ENCODE assay signal across 10 cellular contexts in the genomic region with DNA sequence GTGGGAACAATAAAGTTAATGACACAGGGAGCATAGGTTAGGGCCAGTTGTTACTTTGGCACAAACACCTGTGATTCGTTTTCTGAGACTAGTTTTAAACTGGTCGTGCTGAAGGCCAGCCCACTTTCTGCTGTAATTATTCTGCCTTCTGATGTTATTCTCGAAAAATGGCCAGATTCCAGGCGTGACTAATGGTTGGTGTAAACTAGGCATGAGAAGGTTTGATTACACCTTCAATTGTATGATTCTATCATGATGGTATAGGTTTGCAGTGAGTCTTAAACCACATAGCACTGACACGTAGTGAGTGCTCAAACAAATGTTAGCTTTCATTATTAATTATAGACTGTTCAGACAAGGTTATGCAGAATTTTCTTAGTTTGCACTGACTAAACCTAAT. TPM values are rescaled to one million over a fixed set of nuclear protein-coding genes. Genes with fewer than 3 reads are reported as not detected.
DNase-seq lines count a peak whose midpoint lies in the region; ATAC-seq, FAIRE-seq and TF ChIP-seq lines count a peak whose summit lies in the region.
"Had no signal": no experiment of that assay in that cellular context is flagged by ENCODE, and none has a peak within 500 bp of the region (broad histone marks: within the 10 kb centered on the region; RNA-seq: fewer than 3 reads in every experiment).

No MANE protein-coding gene starts in this region.

- H3K27ac ChIP-seq in keratinocyte (ENCODE audit: control insufficient read depth, insufficient read depth, low read length) = peak overlapping the region; percentile 61

- H3K79me2 ChIP-seq in keratinocyte (ENCODE audit: control insufficient read depth, insufficient read depth, low read length) = peaks cover 5% of the 10 kb centered on the region

- H3K4me3 ChIP-seq in MG63 (no peak overlapping the region), astrocyte of the cerebellum (ENCODE audit: low read depth, low read length) (no peak overlapping the region), keratinocyte (ENCODE audit: control insufficient read depth in 2 of 3, extremely low read depth in 1 of 3, insufficient read depth in 2 of 3, low read depth in 1 of 3, low read length in 3 of 3) (no peak overlapping the region)

- no peak for TF ChIP-seq CTCF in astrocyte of the cerebellum (IDR thresholded peaks at IDR 0.05; ENCODE audit: low read depth, low read length, missing control alignments)
- no peak for TF ChIP-seq CTCF in keratinocyte (optimal IDR thresholded peaks at IDR 0.05 in 1 of 3, IDR thresholded peaks at IDR 0.05 in 1 of 3, conservative IDR thresholded peaks at IDR 0.05 in 1 of 3; ENCODE audit: extremely low read depth in 1 of 3, insufficient read depth in 2 of 3, low read length in 3 of 3)

- ATAC-seq in GM19328 (IDR thresholded peaks at IDR 0.05; ENCODE audit: unreplicated experiment) = no peak

- H2AFZ ChIP-seq in keratinocyte (ENCODE audit: control insufficient read depth, low read length) = no peak overlapping the region

- H4K20me1 ChIP-seq in keratinocyte (ENCODE audit: control insufficient read depth, extremely low read depth, insufficient read depth, low read length) = peaks cover 6% of the 10 kb centered on the region

- dilution Hi-C loops in keratinocyte (cut with MboI; ENCODE audit: extremely low pct_ligation_motif_present, low sequenced_read_pairs) = no loop called here

- H3K4me2 ChIP-seq in keratinocyte (ENCODE audit: control insufficient read depth, extremely low read depth, insufficient read depth, low read depth, low read length) = peak overlapping the region; percentile 73

- H3K9ac ChIP-seq in keratinocyte (ENCODE audit: control insufficient read depth, extremely low read depth, insufficient read depth, low read length) = no peak overlapping the region

- H3K36me3 ChIP-seq in MG63 (peaks cover 10% of the 10 kb centered on the region), keratinocyte (ENCODE audit: control insufficient read depth in 2 of 2, extremely low read depth in 1 of 2, insufficient read depth in 2 of 2, low read length in 2 of 2) (peaks cover 16 to 31% of the 10 kb centered on the region in 2 experiments)

- no peaks in the 10 kb centered on the region for H3K9me1 ChIP-seq in keratinocyte (ENCODE audit: control insufficient read depth, extremely low read depth, insufficient read depth, low read length)

- FAIRE-seq in keratinocyte (lab: Jason Lieb, UNC) = peak; percentile 76

- in situ Hi-C loops in Caki2 (cut with HindIII; ENCODE audit: low pct_unique_long_range_greater_than_20kb, low sequenced_read_pairs) = no loop called here
- in situ Hi-C loops in astrocyte of the cerebellum (cut with HindIII; ENCODE audit: low sequenced_read_pairs) = no loop called here

- H3K4me1 ChIP-seq in keratinocyte (ENCODE audit: control insufficient read depth, extremely low read depth, insufficient read depth, low read length) = peaks cover 17% of the 10 kb centered on the region

- H3K9me3 ChIP-seq in MG63 (no peaks in the 10 kb centered on the region), keratinocyte (ENCODE audit: control insufficient read depth, low read depth, low read length) (no peaks in the 10 kb centered on the region)

- H3K27me3 ChIP-seq in MG63 = no peaks in the 10 kb centered on the region
- H3K27me3 ChIP-seq in keratinocyte (ENCODE audit: control insufficient read depth, extremely low read depth, insufficient read depth, low read length) = no peaks in the 10 kb centered on the region

- peak; percentile 19 for DNase-seq in Caki2 (ENCODE audit: low read depth)
- DNase-seq in MG63 = peak; percentile 74
- DNase-seq in astrocyte of the cerebellum (ENCODE audit: low read depth) = peak; percentile 88
- DNase-seq in keratinocyte (ENCODE audit: low read depth, low spot score) = peak; percentile 38
- DNase-seq in OCI-M1 (lab: John Stamatoyannopoulos, UW) = no peak
- no peak for DNase-seq in NCI-H128 (lab: John Stamatoyannopoulos, UW; ENCODE audit: unreplicated experiment)
- no peak for DNase-seq in T-helper 9 cell
- DNase-seq: foreskin melanocyte, mesendoderm had no signal

RNA-seq across cellular contexts. Expression of a gene that starts 39.0 kb away (rescaled TPM):
- total RNA-seq in Caki2 (2014; rRNA removed; shearing (Covaris generic); ENCODE audit: low replicate concordance) = 14.8 and 25.2 TPM in 2 replicates
- total RNA-seq in MG63 (2014; rRNA removed; shearing (Covaris generic); ENCODE audit: low replicate concordance) = 34.9 and 45.2 TPM in 2 replicates
- 8.2 to 60.7 TPM (median 10.0 TPM) in 3 replicates for polyA plus RNA-seq in keratinocyte
- 94.1 TPM for polyA plus RNA-seq in keratinocyte (2011; ENCODE audit: low read depth)
- polyA plus RNA-seq in keratinocyte (2011; cell fraction: cytosol; rRNA removed) = 15.4 and 80.5 TPM in 2 replicates
- 49.1 and 79.4 TPM in 2 replicates for polyA plus RNA-seq in keratinocyte (2011; cell fraction: nucleus; rRNA removed)
- 16.1 and 59.8 TPM in 2 replicates for polyA plus RNA-seq in keratinocyte (2012; ENCODE audit: low replicate concordance)
- 4.6 to 13.7 TPM (median 11.2 TPM) in 3 replicates for polyA minus RNA-seq in keratinocyte
- polyA minus RNA-seq in keratinocyte (2011; cell fraction: cytosol; rRNA and poly(A)+ RNA removed) = 58.3 TPM
- 7.6 and 11.1 TPM in 2 replicates for polyA minus RNA-seq in keratinocyte (2011; cell fraction: nucleus; rRNA and poly(A)+ RNA removed)

RNA-seq across cellular contexts. Expression of a gene that starts 45.4 kb away (rescaled TPM):
- 14.4 and 25.3 TPM in 2 replicates for total RNA-seq in Caki2 (2014; rRNA removed; shearing (Covaris generic); ENCODE audit: low replicate concordance)
- total RNA-seq in MG63 (2014; rRNA removed; shearing (Covaris generic); ENCODE audit: low replicate concordance) = 29.0 and 43.2 TPM in 2 replicates
- 4.4 to 8.9 TPM (median 5.9 TPM) in 3 replicates for polyA plus RNA-seq in keratinocyte
- polyA plus RNA-seq in keratinocyte (2011; ENCODE audit: low read depth) = 0.64 TPM
- polyA plus RNA-seq in keratinocyte (2011; cell fraction: cytosol; rRNA removed) = 3.7 and 9.9 TPM in 2 replicates
- polyA plus RNA-seq in keratinocyte (2011; cell fraction: nucleus; rRNA removed) = 8.1 and 10.7 TPM in 2 replicates
- 5.2 and 10.0 TPM in 2 replicates for polyA plus RNA-seq in keratinocyte (2012; ENCODE audit: low replicate concordance)
- 2.1 to 5.0 TPM (median 3.2 TPM) in 3 replicates for polyA minus RNA-seq in keratinocyte
- polyA minus RNA-seq in keratinocyte (2011; cell fraction: cytosol; rRNA and poly(A)+ RNA removed) = 8.8 TPM
- polyA minus RNA-seq in keratinocyte (2011; cell fraction: nucleus; rRNA and poly(A)+ RNA removed) = 5.4 and 6.7 TPM in 2 replicates

Comparison
In these comparisons a context has a peak if more than half of its experiments do, and no peak if none do; other contexts are left out.
1. DNase-seq: peak in Caki2 (single experiment), MG63 (single experiment), astrocyte of the cerebellum (single experiment) and keratinocyte (single experiment); none in OCI-M1 (single experiment), NCI-H128 (single experiment) and T-helper 9 cell (single experiment).